Comparison of ENCODE assay signal across 1 cellular context in the genomic region with DNA sequence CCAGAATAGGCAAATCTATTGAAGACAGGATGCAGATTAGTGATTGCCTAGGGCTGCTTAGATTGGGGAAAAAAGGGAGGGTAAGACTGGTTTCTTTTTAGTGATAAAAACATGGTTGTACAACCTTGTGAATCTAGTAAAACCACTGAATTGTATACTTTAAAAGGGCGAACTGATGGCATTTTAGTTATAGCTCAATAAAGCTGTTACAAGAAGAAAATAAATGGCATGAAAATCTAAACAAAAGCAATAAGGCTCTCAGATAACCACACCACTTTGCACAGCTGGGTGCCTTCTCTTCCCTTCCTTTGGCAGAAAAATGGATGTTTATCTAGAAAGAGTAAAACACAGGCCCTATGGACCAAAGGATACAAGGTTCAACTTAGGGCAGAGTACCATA.
TF ChIP-seq lines count a peak whose summit lies in the region.

No MANE protein-coding gene starts in this region.

TF ChIP-seq in HEK293, 187 proteins besides CTCF, POLR2A, EP300 and RAD21:
- TF ChIP-seq ZNF280D (tag by site-specific recombination; IDR thresholded peaks at IDR 0.05) (no peak), ZNF610 (tag by site-specific recombination; IDR thresholded peaks at IDR 0.05; ENCODE audit: borderline replicate concordance) (0 out of 2 replicates have a peak, but pooled peaks have one; percentile 33), TSHZ1 (tag by site-specific recombination; IDR thresholded peaks at IDR 0.05; ENCODE audit: borderline replicate concordance) (no peak), SCRT1 (tag by site-specific recombination; IDR thresholded peaks at IDR 0.05; ENCODE audit: borderline replicate concordance) (no peak), ZNF670 (tag by site-specific recombination; IDR thresholded peaks at IDR 0.05; ENCODE audit: low read depth) (no peak), ZBTB11 (tag by site-specific recombination; conservative IDR thresholded peaks at IDR 0.05; ENCODE audit: low read depth) (no peak), ZNF843 (tag by site-specific recombination; IDR thresholded peaks at IDR 0.05) (peak; percentile 76), ZNF549 (tag by site-specific recombination; IDR thresholded peaks at IDR 0.05) (no peak), ZNF623 (tag by site-specific recombination; IDR thresholded peaks at IDR 0.05) (no peak), SP2 (tag by site-specific recombination; IDR thresholded peaks at IDR 0.05) (no peak), ZNF221 (tag by site-specific recombination; IDR thresholded peaks at IDR 0.05; ENCODE audit: borderline replicate concordance) (no peak), ZBTB8A (tag by site-specific recombination; IDR thresholded peaks at IDR 0.05) (no peak), ZNF596 (tag by site-specific recombination; IDR thresholded peaks at IDR 0.05) (no peak), ZNF768 (tag by site-specific recombination; IDR thresholded peaks at IDR 0.05) (no peak), ZNF155 (tag by site-specific recombination; IDR thresholded peaks at IDR 0.05) (no peak), SP3 (tag by site-specific recombination; IDR thresholded peaks at IDR 0.05) (no peak), ZNF174 (tag by site-specific recombination; IDR thresholded peaks at IDR 0.05) (no peak), ZBTB21 (tag by site-specific recombination; IDR thresholded peaks at IDR 0.05) (no peak), TCF7L2 (IDR thresholded peaks at IDR 0.05; ENCODE audit: borderline replicate concordance, low read depth, low read length) (peak; percentile 75; the same call in 1 of the 2 replicates), ZNF677 (tag by site-specific recombination; IDR thresholded peaks at IDR 0.05) (no peak), GLIS2 (tag by site-specific recombination; IDR thresholded peaks at IDR 0.05) (no peak), ZXDB (tag by site-specific recombination; IDR thresholded peaks at IDR 0.05) (0 out of 2 replicates have a peak, but pooled peaks have one; percentile 21), FEZF1 (tag by site-specific recombination; IDR thresholded peaks at IDR 0.05) (peak; percentile 86), ZNF404 (tag by site-specific recombination; IDR thresholded peaks at IDR 0.05) (no peak), ZNF26 (tag by site-specific recombination; IDR thresholded peaks at IDR 0.05) (no peak)
- TF ChIP-seq, protein P1, sequence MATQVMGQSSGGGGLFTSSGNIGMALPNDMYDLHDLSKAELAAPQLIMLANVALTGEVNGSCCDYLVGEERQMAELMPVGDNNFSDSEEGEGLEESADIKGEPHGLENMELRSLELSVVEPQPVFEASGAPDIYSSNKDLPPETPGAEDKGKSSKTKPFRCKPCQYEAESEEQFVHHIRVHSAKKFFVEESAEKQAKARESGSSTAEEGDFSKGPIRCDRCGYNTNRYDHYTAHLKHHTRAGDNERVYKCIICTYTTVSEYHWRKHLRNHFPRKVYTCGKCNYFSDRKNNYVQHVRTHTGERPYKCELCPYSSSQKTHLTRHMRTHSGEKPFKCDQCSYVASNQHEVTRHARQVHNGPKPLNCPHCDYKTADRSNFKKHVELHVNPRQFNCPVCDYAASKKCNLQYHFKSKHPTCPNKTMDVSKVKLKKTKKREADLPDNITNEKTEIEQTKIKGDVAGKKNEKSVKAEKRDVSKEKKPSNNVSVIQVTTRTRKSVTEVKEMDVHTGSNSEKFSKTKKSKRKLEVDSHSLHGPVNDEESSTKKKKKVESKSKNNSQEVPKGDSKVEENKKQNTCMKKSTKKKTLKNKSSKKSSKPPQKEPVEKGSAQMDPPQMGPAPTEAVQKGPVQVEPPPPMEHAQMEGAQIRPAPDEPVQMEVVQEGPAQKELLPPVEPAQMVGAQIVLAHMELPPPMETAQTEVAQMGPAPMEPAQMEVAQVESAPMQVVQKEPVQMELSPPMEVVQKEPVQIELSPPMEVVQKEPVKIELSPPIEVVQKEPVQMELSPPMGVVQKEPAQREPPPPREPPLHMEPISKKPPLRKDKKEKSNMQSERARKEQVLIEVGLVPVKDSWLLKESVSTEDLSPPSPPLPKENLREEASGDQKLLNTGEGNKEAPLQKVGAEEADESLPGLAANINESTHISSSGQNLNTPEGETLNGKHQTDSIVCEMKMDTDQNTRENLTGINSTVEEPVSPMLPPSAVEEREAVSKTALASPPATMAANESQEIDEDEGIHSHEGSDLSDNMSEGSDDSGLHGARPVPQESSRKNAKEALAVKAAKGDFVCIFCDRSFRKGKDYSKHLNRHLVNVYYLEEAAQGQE (tag by site-specific recombination; IDR thresholded peaks at IDR 0.05) = no peak
